8 cellular contexts compared by ENCODE assay signal in genomic region chr9:69121155-69122085, GRCh38. TPM values are rescaled to one million over a fixed set of nuclear protein-coding genes. Genes with fewer than 3 reads are reported as not detected.
DNase-seq lines count a peak whose midpoint lies in the region; ATAC-seq and TF ChIP-seq lines count a peak whose summit lies in the region.

No MANE protein-coding gene starts in this region.

- H3K27me3 Mint-ChIP-seq in activated T-helper 1 cell treated with anti-CD3 and anti-CD28 coated beads, Interleukin-12 subunit alpha, Interleukin-12 subunit beta, Interleukin-2, Interleukin-4 antibody, amounts not matched to agents 30 ng/mL and 10 ng/mL and 1 ng/mL, durations not matched to agents 14 hours and 24 hours and 36 hours (ENCODE audit: insufficient read depth) = peaks cover 12% of the 10 kb centered on the region

- H3K27ac ChIP-seq in gastroesophageal sphincter = peak overlapping the region; percentile 22 to 89 (median 82)

- H3K9me3 ChIP-seq in BE2C (no peaks in the 10 kb centered on the region), gastroesophageal sphincter (no peaks in the 10 kb centered on the region), neuron (ENCODE audit: low read length) (no peaks in the 10 kb centered on the region)

- no peak for TF ChIP-seq EP300 in gastroesophageal sphincter (IDR thresholded peaks at IDR 0.05)

- H3K27ac Mint-ChIP-seq in activated T-helper 1 cell treated with anti-CD3 and anti-CD28 coated beads, Interleukin-12 subunit alpha, Interleukin-12 subunit beta, Interleukin-2, Interleukin-4 antibody, amounts not matched to agents 30 ng/mL and 10 ng/mL and 1 ng/mL, durations not matched to agents 14 hours and 24 hours and 36 hours = no peak overlapping the region

- ATAC-seq in GM18870 (IDR thresholded peaks at IDR 0.05; ENCODE audit: unreplicated experiment) (peak; percentile 43), HG03045 (IDR thresholded peaks at IDR 0.05; ENCODE audit: unreplicated experiment) (peak; percentile 61), gastroesophageal sphincter (peak; percentile 59)

- peak overlapping the region; percentile 94 for H2AFZ ChIP-seq in neuron (ENCODE audit: low read depth, low read length)

- DNase-seq in BE2C (peak; percentile 48), NCI-H510A treated with DMSO at 0.1 percent for 48 hours (lab: John Stamatoyannopoulos, UW) (peak; percentile 73)
- peak; percentile 31 for DNase-seq in activated T-helper 1 cell treated with anti-CD3 and anti-CD28 coated beads, Interleukin-12 subunit alpha, Interleukin-12 subunit beta, Interleukin-2, Interleukin-4 antibody, amounts not matched to agents 30 ng/mL and 10 ng/mL and 1 ng/mL, durations not matched to agents 14 hours and 24 hours and 36 hours (ENCODE audit: low spot score)
- no peak for DNase-seq in effector CD8-positive, alpha-beta T cell (lab: John Stamatoyannopoulos, UW)

- H3K36me3 ChIP-seq in BE2C = no peaks in the 10 kb centered on the region
- H3K36me3 ChIP-seq in gastroesophageal sphincter = no peaks in the 10 kb centered on the region
- H3K36me3 ChIP-seq in neuron (ENCODE audit: insufficient read depth, low read length) = no peaks in the 10 kb centered on the region

- H3K4me1 Mint-ChIP-seq in activated T-helper 1 cell treated with anti-CD3 and anti-CD28 coated beads, Interleukin-12 subunit alpha, Interleukin-12 subunit beta, Interleukin-2, Interleukin-4 antibody, amounts not matched to agents 30 ng/mL and 10 ng/mL and 1 ng/mL, durations not matched to agents 14 hours and 24 hours and 36 hours (ENCODE audit: low read depth) = peaks cover 15% of the 10 kb centered on the region

- no peaks in the 10 kb centered on the region for H3K9me3 Mint-ChIP-seq in activated T-helper 1 cell treated with anti-CD3 and anti-CD28 coated beads, Interleukin-12 subunit alpha, Interleukin-12 subunit beta, Interleukin-2, Interleukin-4 antibody, amounts not matched to agents 30 ng/mL and 10 ng/mL and 1 ng/mL, durations not matched to agents 14 hours and 24 hours and 36 hours

- H3K4me3 ChIP-seq in BE2C (ENCODE audit: low read depth, low read length) (peak overlapping the region; percentile 73), gastroesophageal sphincter (peak overlapping the region; percentile 77 to 91), neuron (ENCODE audit: low read length) (peak overlapping the region; percentile 65)

- peak overlapping the region; percentile 87 for H3K4me3 Mint-ChIP-seq in activated T-helper 1 cell treated with anti-CD3 and anti-CD28 coated beads, Interleukin-12 subunit alpha, Interleukin-12 subunit beta, Interleukin-2, Interleukin-4 antibody, amounts not matched to agents 30 ng/mL and 10 ng/mL and 1 ng/mL, durations not matched to agents 14 hours and 24 hours and 36 hours

- no peaks in the 10 kb centered on the region for H3K36me3 Mint-ChIP-seq in activated T-helper 1 cell treated with anti-CD3 and anti-CD28 coated beads, Interleukin-12 subunit alpha, Interleukin-12 subunit beta, Interleukin-2, Interleukin-4 antibody, amounts not matched to agents 30 ng/mL and 10 ng/mL and 1 ng/mL, durations not matched to agents 14 hours and 24 hours and 36 hours (ENCODE audit: low read depth)

- H3K27me3 ChIP-seq in BE2C = 0 out of 2 replicates have a peak, but pooled peaks cover 5% of the 10 kb centered on the region
- H3K27me3 ChIP-seq in gastroesophageal sphincter = no peaks in the 10 kb centered on the region
- no peaks in the 10 kb centered on the region for H3K27me3 ChIP-seq in neuron (ENCODE audit: insufficient read depth, low read length)

- TF ChIP-seq CTCF in BE2C (IDR thresholded peaks at IDR 0.05; ENCODE audit: low read depth, low read length) (0 out of 2 replicates have a peak, but pooled peaks have one; percentile 2), gastroesophageal sphincter (IDR thresholded peaks at IDR 0.05) (no peak)

- intact Hi-C loops in activated T-helper 1 cell treated with anti-CD3 and anti-CD28 coated beads, Interleukin-12 subunit alpha, Interleukin-12 subunit beta, Interleukin-2, Interleukin-4 antibody, amounts not matched to agents 30 ng/mL and 10 ng/mL and 1 ng/mL, durations not matched to agents 14 hours and 24 hours and 36 hours (cut with micrococcal nuclease) = loop anchor here (1.0 to 5.0 kb wide), 4 partner anchors 9 to 84 kb away; partner anchors contain the start of genes FXN and TJP2

- peak in 1 of 2 donors; percentile 15 for TF ChIP-seq POLR2A in gastroesophageal sphincter (IDR thresholded peaks at IDR 0.05)

- WGBS in gastroesophageal sphincter (ENCODE audit: low coverage in 1 of 2), 2 donors = 0 to 2% methylated on average over 4 to 7 of the region's 87 CpGs

- H3K4me1 ChIP-seq in BE2C (no peaks in the 10 kb centered on the region), gastroesophageal sphincter (peaks cover 0 to 17% (median 6%) of the 10 kb centered on the region in 3 donors), neuron (ENCODE audit: insufficient read depth, low read length) (peaks cover 14% of the 10 kb centered on the region)

RNA-seq across cellular contexts. Expression of gene TJP2, which starts 52.7 kb away (rescaled TPM):
- polyA plus RNA-seq in BE2C (2012; ENCODE audit: insufficient read depth, insufficient read length, low read depth) = 10.1 TPM
- total RNA-seq in activated T-helper 1 cell treated with anti-CD3 and anti-CD28 coated beads, Interleukin-12 subunit alpha, Interleukin-12 subunit beta, Interleukin-2, Interleukin-4 antibody, amounts not matched to agents 30 ng/mL and 10 ng/mL and 1 ng/mL, durations not matched to agents 14 hours and 24 hours and 36 hours = 19.3 and 20.7 TPM in 2 replicates
- total RNA-seq in gastroesophageal sphincter = 100 to 1,000 TPM in 2 of 4 donors, 10 to 100 TPM in 2; 39.3 to 147 (median 104) TPM
